In genomic region chr4:2842667-2843022, GRCh38 we compare ENCODE assay signal across 9 cellular contexts. TPM values are rescaled to one million over a fixed set of nuclear protein-coding genes. Genes with fewer than 3 reads are reported as not detected.
DNase-seq lines count a peak whose midpoint lies in the region; ATAC-seq and TF ChIP-seq lines count a peak whose summit lies in the region.
"Had no signal": no experiment of that assay in that cellular context is flagged by ENCODE, and none has a peak within 500 bp of the region (broad histone marks: within the 10 kb centered on the region; RNA-seq: fewer than 3 reads in every experiment).

No MANE protein-coding gene starts in this region.

- peaks cover 7% of the 10 kb centered on the region for H3K9me3 Mint-ChIP-seq in progenitor cell of endocrine pancreas (ENCODE audit: low read depth)

- no peaks in the 10 kb centered on the region for H3F3A ChIP-seq in PC-3 (ENCODE audit: low read length, unreplicated experiment)

- no peaks in the 10 kb centered on the region for H3K9me3 ChIP-seq in ES-I3 (ENCODE audit: control insufficient read depth, insufficient read depth, low read length)
- no peaks in the 10 kb centered on the region for H3K9me3 ChIP-seq in PC-3 (ENCODE audit: low read length)
- no peaks in the 10 kb centered on the region for H3K9me3 ChIP-seq in esophagus muscularis mucosa

- no peak for TF ChIP-seq EP300 in esophagus muscularis mucosa (IDR thresholded peaks at IDR 0.05)

- H3K27me3 ChIP-seq in PC-3 (ENCODE audit: low read length) (no peaks in the 10 kb centered on the region), esophagus muscularis mucosa (no peaks in the 10 kb centered on the region)

- TSS peak; percentile 76 for BruUV-seq in PC-3 (replicated peaks; lab: Mats Ljungman, UMichigan)

- 38% methylated on average over 3 of the region's 5 CpGs for WGBS in esophagus muscularis mucosa

- no peak overlapping the region for H3K27ac ChIP-seq in PC-3 (ENCODE audit: low read length)
- H3K27ac ChIP-seq in esophagus muscularis mucosa (replicated peaks in 1 of 4), result peak overlapping the region; percentile 81 to 98 (median 94)

- TF ChIP-seq CTCF in PC-3 (conservative IDR thresholded peaks at IDR 0.05; ENCODE audit: low read depth, low read length), result no peak
- TF ChIP-seq CTCF in esophagus muscularis mucosa (IDR thresholded peaks at IDR 0.05), result no peak
- TF ChIP-seq CTCF in progenitor cell of endocrine pancreas (IDR thresholded peaks at IDR 0.05; ENCODE audit: unreplicated experiment), result no peak

- peak overlapping the region; percentile 80 for H3K4me3 Mint-ChIP-seq in progenitor cell of endocrine pancreas (ENCODE audit: low read depth)

- POLR2A ChIA-PET in PC-3 (lab: Charles Lee; ENCODE audit: unreplicated experiment), result no interaction called here

- no peak for ATAC-seq in PC-3

- intact Hi-C loops in PC-3 (cut with micrococcal nuclease), result loop anchor here (10.0 kb wide), 2 partner anchors 62 to 78 kb away; no protein-coding TSS in a partner anchor
- intact Hi-C loops in esophagus muscularis mucosa (cut with DNase I), result loop anchor here (2.0 kb wide), 1 partner anchor 92 kb away; no protein-coding TSS in a partner anchor

- H3K79me2 ChIP-seq in PC-3 (ENCODE audit: low read length), result peaks cover 36% of the 10 kb centered on the region

- H3K4me1 Mint-ChIP-seq in progenitor cell of endocrine pancreas (ENCODE audit: low read depth), result peaks cover 26% of the 10 kb centered on the region

- no peaks in the 10 kb centered on the region for H3K9me2 ChIP-seq in PC-3 (replicated peaks; ENCODE audit: low read length)

- no peaks in the 10 kb centered on the region for H3K27me3 Mint-ChIP-seq in progenitor cell of endocrine pancreas

- no peaks in the 10 kb centered on the region for H3K36me3 ChIP-seq in ES-I3 (ENCODE audit: insufficient read depth, low read length)
- H3K36me3 ChIP-seq in PC-3 (ENCODE audit: low read depth, low read length), result no peaks in the 10 kb centered on the region
- H3K36me3 ChIP-seq in esophagus muscularis mucosa, result no peaks in the 10 kb centered on the region

- H4K20me1 ChIP-seq in PC-3 (ENCODE audit: low read length), result peaks cover 10% of the 10 kb centered on the region; the same call in 1 of the 2 replicates

- H3K36me3 Mint-ChIP-seq in progenitor cell of endocrine pancreas (ENCODE audit: insufficient read depth), result peaks cover 5% of the 10 kb centered on the region

- TF ChIP-seq POLR2A in esophagus muscularis mucosa (IDR thresholded peaks at IDR 0.05; ENCODE audit: low read depth), result no peak

- peak overlapping the region; percentile 87 for H3K27ac Mint-ChIP-seq in progenitor cell of endocrine pancreas

- H3K4me2 ChIP-seq in PC-3 (ENCODE audit: low read length), result peak overlapping the region; percentile 95

- DNase-seq in PC-3 (no peak), esophagus muscularis mucosa (ENCODE audit: extremely low spot score) (no peak), progenitor cell of endocrine pancreas (ENCODE audit: low spot score, unreplicated experiment) (no peak), kidney glomerular epithelial cell (lab: John Stamatoyannopoulos, UW) (no peak), NOMO-1 (lab: John Stamatoyannopoulos, UW; ENCODE audit: unreplicated experiment in 2 of 2) (no peak), NCI-H2081 (lab: John Stamatoyannopoulos, UW) (no peak)
- DNase-seq in activated CD4-positive, CD25-positive, alpha-beta regulatory T cell treated with anti-CD3 and anti-CD28 coated beads, Interleukin-2, amount 50 U/mL, for 72 hours, result no peak
- DNase-seq: NCI-H1105 had no signal

- H3K9ac ChIP-seq in ES-I3 (ENCODE audit: low read depth, low read length) (peak overlapping the region; percentile 78), PC-3 (ENCODE audit: low read length) (peak overlapping the region; percentile 92)

- CTCF ChIA-PET in PC-3 (lab: Charles Lee), result no interaction called here

- H3K4me3 ChIP-seq in PC-3 (ENCODE audit: low read length) (peak overlapping the region; percentile 91), esophagus muscularis mucosa (peak overlapping the region; percentile 67 to 93 (median 84))

- peak overlapping the region; percentile 89 for H2AFZ ChIP-seq in PC-3 (ENCODE audit: low read length)

- peaks cover 9% of the 10 kb centered on the region for H3K4me1 ChIP-seq in ES-I3 (ENCODE audit: insufficient read depth, low read length)
- peaks cover 14% of the 10 kb centered on the region for H3K4me1 ChIP-seq in PC-3 (ENCODE audit: insufficient read depth, low read length)
- peaks cover 24 to 50% (median 43%) of the 10 kb centered on the region in 4 donors for H3K4me1 ChIP-seq in esophagus muscularis mucosa

RNA-seq across cellular contexts. Expression of gene ADD1, which starts 1.0 kb away (rescaled TPM):
- total RNA-seq in PC-3 (2014; rRNA removed) (118 and 124 TPM in 2 replicates), esophagus muscularis mucosa (100 to 1,000 TPM; 253 to 402 (median 311) TPM), progenitor cell of endocrine pancreas (249 and 271 TPM in 2 replicates)

RNA-seq across cellular contexts. Expression of gene SH3BP2, which starts 49.8 kb away (rescaled TPM):
- total RNA-seq in PC-3 (2014; rRNA removed) (16.9 and 17.4 TPM in 2 replicates), esophagus muscularis mucosa (10 to 100 TPM; 25.2 to 34.5 (median 31.5) TPM), progenitor cell of endocrine pancreas (67.7 and 70.8 TPM in 2 replicates)
